Comparison of ENCODE assay signal across 23 cellular contexts in the genomic region with DNA sequence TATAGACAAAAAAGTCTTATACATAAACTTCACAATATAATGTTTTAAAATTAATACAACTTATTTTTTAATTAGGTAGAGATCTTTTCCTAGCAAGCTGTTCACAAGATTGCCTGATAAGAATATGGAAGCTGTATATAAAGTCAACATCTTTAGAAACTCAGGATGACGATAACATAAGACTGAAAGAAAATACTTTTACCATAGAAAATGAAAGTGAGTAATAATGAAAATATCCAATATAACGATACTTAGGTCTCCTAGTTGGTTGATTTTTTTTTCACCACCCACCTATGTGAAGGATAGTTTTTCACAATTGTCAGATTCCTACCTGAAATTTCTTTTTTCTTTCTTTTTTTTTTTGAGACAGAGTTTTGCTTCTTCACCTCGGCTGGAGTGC. TPM values are rescaled to one million over a fixed set of nuclear protein-coding genes. Genes with fewer than 3 reads are reported as not detected.
DNase-seq lines count a peak whose midpoint lies in the region; ATAC-seq, FAIRE-seq and TF ChIP-seq lines count a peak whose summit lies in the region.
"Had no signal": no experiment of that assay in that cellular context is flagged by ENCODE, and none has a peak within 500 bp of the region (broad histone marks: within the 10 kb centered on the region; RNA-seq: fewer than 3 reads in every experiment).

No MANE protein-coding gene starts in this region.

- no peak overlapping the region for H3K27ac Mint-ChIP-seq in activated naive CD4-positive, alpha-beta T cell treated with anti-CD3 and anti-CD28 coated beads, Interleukin-2, amount 50 U/mL, for 72 hours
- no peak overlapping the region for H3K27ac Mint-ChIP-seq in activated naive CD4-positive, alpha-beta T cell treated with anti-CD3 and anti-CD28 coated beads, Interleukin-2, amount 10 ng/mL, durations not matched to agents 7 days and 5 days
- peak overlapping the region; percentile 38 for H3K27ac Mint-ChIP-seq in memory B cell
- H3K27ac Mint-ChIP-seq: CD4-positive, alpha-beta memory T cell had no signal

- DNase-seq in activated naive CD4-positive, alpha-beta T cell treated with anti-CD3 and anti-CD28 coated beads, Interleukin-2, amount 50 U/mL, for 72 hours (ENCODE audit: low spot score in 2 of 2) = no peak
- no peak for DNase-seq in activated naive CD4-positive, alpha-beta T cell treated with anti-CD3 and anti-CD28 coated beads, Interleukin-2, amount 10 ng/mL, durations not matched to agents 7 days and 5 days
- DNase-seq in D721Med (ENCODE audit: insufficient read length, low spot score) (no peak), memory B cell (ENCODE audit: low spot score in 2 of 2) (no peak), GM19238 (ENCODE audit: insufficient read length, low spot score) (no peak), head of caudate nucleus (no peak)
- DNase-seq in stimulated activated CD4-positive, alpha-beta T cell treated with anti-CD3 and anti-CD28 coated beads, Interleukin-2, amount 100 ng/mL, for 24 hours = no peak
- DNase-seq: 8988T; C1 segment of cervical spinal cord; Calu3; CD4-positive, alpha-beta memory T cell; COR-L47; DMS153; DND-41; GDM1; GM23248; H7; HCEC 1CT had no signal

- intact Hi-C loops in head of caudate nucleus (cut with DNase I) = no loop called here

- CTCF ChIA-PET in activated naive CD4-positive, alpha-beta T cell treated with anti-CD3 and anti-CD28 coated beads, Interleukin-2, amount 10 ng/mL, durations not matched to agents 7 days and 5 days (lab: Charles Lee) = no interaction called here

- no peak for TF ChIP-seq CTCF in D721Med (IDR thresholded peaks at IDR 0.05; ENCODE audit: insufficient read depth, missing control alignments)

- H3K4me1 Mint-ChIP-seq in activated naive CD4-positive, alpha-beta T cell treated with anti-CD3 and anti-CD28 coated beads, Interleukin-2, amount 10 ng/mL, durations not matched to agents 7 days and 5 days = peaks cover 5% of the 10 kb centered on the region
- H3K4me1 Mint-ChIP-seq in memory B cell = peaks cover 2% of the 10 kb centered on the region

- no peaks in the 10 kb centered on the region for H3K9me3 Mint-ChIP-seq in activated naive CD4-positive, alpha-beta T cell treated with anti-CD3 and anti-CD28 coated beads, Interleukin-2, amount 50 U/mL, for 72 hours
- no peaks in the 10 kb centered on the region for H3K9me3 Mint-ChIP-seq in activated naive CD4-positive, alpha-beta T cell treated with anti-CD3 and anti-CD28 coated beads, Interleukin-2, amount 10 ng/mL, durations not matched to agents 7 days and 5 days
- no peaks in the 10 kb centered on the region for H3K9me3 Mint-ChIP-seq in memory B cell
- H3K9me3 Mint-ChIP-seq: CD4-positive, alpha-beta memory T cell had no signal

- ATAC-seq in activated naive CD4-positive, alpha-beta T cell treated with anti-CD3 and anti-CD28 coated beads, Interleukin-2, amount 50 U/mL, for 72 hours = peak; percentile 29 to 55
- peak; percentile 45 for ATAC-seq in HG02870 (IDR thresholded peaks at IDR 0.05; ENCODE audit: unreplicated experiment)
- no peak for ATAC-seq in memory B cell (ENCODE audit: low read depth)

- no peaks in the 10 kb centered on the region for H3K27me3 Mint-ChIP-seq in activated naive CD4-positive, alpha-beta T cell treated with anti-CD3 and anti-CD28 coated beads, Interleukin-2, amount 10 ng/mL, durations not matched to agents 7 days and 5 days
- no peaks in the 10 kb centered on the region for H3K27me3 Mint-ChIP-seq in memory B cell
- H3K27me3 Mint-ChIP-seq: CD4-positive, alpha-beta memory T cell had no signal

- no peak overlapping the region for H3K4me3 Mint-ChIP-seq in activated naive CD4-positive, alpha-beta T cell treated with anti-CD3 and anti-CD28 coated beads, Interleukin-2, amount 10 ng/mL, durations not matched to agents 7 days and 5 days
- H3K4me3 Mint-ChIP-seq in memory B cell = no peak overlapping the region
- H3K4me3 Mint-ChIP-seq: CD4-positive, alpha-beta memory T cell had no signal

- peaks cover 6 to 16% of the 10 kb centered on the region in 2 donors for H3K36me3 Mint-ChIP-seq in activated naive CD4-positive, alpha-beta T cell treated with anti-CD3 and anti-CD28 coated beads, Interleukin-2, amount 50 U/mL, for 72 hours
- peaks cover 53% of the 10 kb centered on the region for H3K36me3 Mint-ChIP-seq in activated naive CD4-positive, alpha-beta T cell treated with anti-CD3 and anti-CD28 coated beads, Interleukin-2, amount 10 ng/mL, durations not matched to agents 7 days and 5 days
- H3K36me3 Mint-ChIP-seq in memory B cell = peaks cover 24% of the 10 kb centered on the region

- peak; percentile 16 for FAIRE-seq in D721Med (lab: Jason Lieb, UNC)
- FAIRE-seq: GM12892, GM19239, H1 had no signal

RNA-seq across cellular contexts. Expression of gene ELP2, which starts 13.1 kb away (rescaled TPM):
- total RNA-seq in activated naive CD4-positive, alpha-beta T cell treated with anti-CD3 and anti-CD28 coated beads, Interleukin-2, amount 50 U/mL, for 72 hours = 100 to 1,000 TPM; 109 to 110 TPM

RNA-seq across cellular contexts. Expression of gene SLC39A6, which starts 13.6 kb away (rescaled TPM):
- 10 to 100 TPM; 22.7 to 33.4 TPM for total RNA-seq in activated naive CD4-positive, alpha-beta T cell treated with anti-CD3 and anti-CD28 coated beads, Interleukin-2, amount 50 U/mL, for 72 hours

RNA-seq across cellular contexts. Expression of gene MOCOS, which starts 44.5 kb away (rescaled TPM):
- under 1 TPM; 0.19 to 0.36 TPM for total RNA-seq in activated naive CD4-positive, alpha-beta T cell treated with anti-CD3 and anti-CD28 coated beads, Interleukin-2, amount 50 U/mL, for 72 hours
- total RNA-seq: A673 had no signal
